Comparison of ENCODE assay signal across 11 cellular contexts in genomic region chr11:73320786-73321325, GRCh38. TPM values are rescaled to one million over a fixed set of nuclear protein-coding genes. Genes with fewer than 3 reads are reported as not detected.
A peak's percentile ranks its signal among the peaks of the same experiment; 100 is the strongest.
DNase-seq lines count a peak whose midpoint lies in the region; ATAC-seq, FAIRE-seq and TF ChIP-seq lines count a peak whose summit lies in the region.
"Had no signal": no experiment of that assay in that cellular context is flagged by ENCODE, and none has a peak within 500 bp of the region (broad histone marks: within the 10 kb centered on the region; RNA-seq: fewer than 3 reads in every experiment).

No MANE protein-coding gene starts in this region.

- H3K36me3 ChIP-seq in SK-N-SH (replicated peaks in 1 of 2; ENCODE audit: control insufficient read depth in 1 of 2, insufficient read depth in 2 of 2, low read length in 1 of 2) (peaks cover 0 to 11% of the 10 kb centered on the region in 2 experiments), H1 (ENCODE audit: control insufficient read depth in 2 of 4, insufficient read depth in 4 of 4, low read length in 3 of 4) (no peaks in the 10 kb centered on the region), muscle layer of duodenum (ENCODE audit: control insufficient read depth in 1 of 2, insufficient read depth in 2 of 2, low read length in 2 of 2) (no peaks in the 10 kb centered on the region), transverse colon (no peaks in the 10 kb centered on the region)

- H2BK5ac ChIP-seq in H1 (ENCODE audit: low read depth, low read length) = no peak overlapping the region

- DNase-seq in SK-N-SH (no peak), H1 (ENCODE audit: low read depth in 1 of 2, low spot score in 2 of 2) (no peak), transverse colon (no peak), GM10248 (ENCODE audit: extremely low spot score) (no peak), iPS-NIHi7 (ENCODE audit: extremely low spot score) (no peak)
- DNase-seq: activated CD4-positive, alpha-beta T cell treated with anti-CD3 and anti-CD28 coated beads, Interleukin-2, amount 50 U/mL, for 1 hour; activated naive CD4-positive, alpha-beta T cell treated with anti-CD3 and anti-CD28 coated beads, Interleukin-2, amount 50 U/mL, for 16 hours had no signal

- TF ChIP-seq CTCF in SK-N-SH (IDR thresholded peaks at IDR 0.05) = no peak
- TF ChIP-seq CTCF in H1 (IDR thresholded peaks at IDR 0.05; ENCODE audit: control extremely low read depth in 1 of 3, insufficient read depth in 1 of 3, low read depth in 1 of 3, low read length in 3 of 3) = no peak
- TF ChIP-seq CTCF in transverse colon (IDR thresholded peaks at IDR 0.05) = no peak
- no peak for TF ChIP-seq CTCF in GM10248 (IDR thresholded peaks at IDR 0.05; ENCODE audit: control extremely low read depth, extremely low read depth, low read depth, missing control alignments)

- no peak overlapping the region for H3K18ac ChIP-seq in H1 (ENCODE audit: extremely low read depth, low read length)

- H3K23me2 ChIP-seq in H1 (ENCODE audit: low read depth, low read length) = no peaks in the 10 kb centered on the region

- ATAC-seq in SK-N-SH treated with all-trans-retinoic acid at 6 μM for 48 hours (no peak), GM19452 (IDR thresholded peaks at IDR 0.05; ENCODE audit: unreplicated experiment) (no peak)

- no peak overlapping the region for H4K5ac ChIP-seq in H1 (ENCODE audit: insufficient read length, low read depth, low read length)

- peaks cover 75 to 85% of the 10 kb centered on the region in 2 experiments for H3K4me1 ChIP-seq in SK-N-SH (ENCODE audit: control insufficient read depth in 1 of 2, insufficient read depth in 2 of 2, low read depth in 1 of 2, low read length in 1 of 2)
- peaks cover 15 to 28% (median 20%) of the 10 kb centered on the region in 4 experiments for H3K4me1 ChIP-seq in H1 (replicated peaks in 1 of 4; ENCODE audit: control insufficient read depth in 3 of 4, insufficient read depth in 4 of 4, low read length in 3 of 4)
- H3K4me1 ChIP-seq in muscle layer of duodenum (ENCODE audit: control insufficient read depth in 1 of 2, insufficient read depth in 2 of 2, low read length in 2 of 2) = peaks cover 46 to 98% of the 10 kb centered on the region in 2 donors
- H3K4me1 ChIP-seq in transverse colon = peaks cover 59 to 83% (median 67%) of the 10 kb centered on the region in 4 donors

- H2BK120ac ChIP-seq in H1 (replicated peaks; ENCODE audit: low read depth, low read length) = no peak overlapping the region

- no peak overlapping the region for H2BK20ac ChIP-seq in H1 (ENCODE audit: low read length)

- TF ChIP-seq POLR2A in H1 (IDR thresholded peaks at IDR 0.05; ENCODE audit: control extremely low read depth in 1 of 2, low read depth in 2 of 2, low read length in 2 of 2) (no peak), transverse colon (IDR thresholded peaks at IDR 0.05) (no peak)

- POLR2A ChIA-PET in SK-N-SH (lab: Yijun Ruan, JAX) (no interaction called here), H1 (lab: Charles Lee; ENCODE audit: partially characterized antibody) (interaction anchor here (0.7 to 1.1 kb wide), 3 partner anchors 10 to 722 kb away, joined by 3 read pairs; partner anchors contain the start of gene ARHGEF17), GM10248 (lab: Yijun Ruan, JAX) (no interaction called here)

- no peaks in the 10 kb centered on the region for H3K9me2 ChIP-seq in SK-N-SH

- no peak overlapping the region for H4K8ac ChIP-seq in H1 (ENCODE audit: extremely low read depth, insufficient read depth, low read length)

- TF ChIP-seq EP300 in SK-N-SH (IDR thresholded peaks at IDR 0.05; ENCODE audit: borderline replicate concordance in 1 of 2, low read depth in 1 of 2, low read length in 1 of 2) (no peak), H1 (IDR thresholded peaks at IDR 0.05; ENCODE audit: borderline replicate concordance in 1 of 2, low read depth in 2 of 2, low read length in 2 of 2) (no peak), transverse colon (IDR thresholded peaks at IDR 0.05; ENCODE audit: low read depth) (no peak)

- peaks cover 98% of the 10 kb centered on the region for H3K79me2 ChIP-seq in SK-N-SH (ENCODE audit: insufficient read depth)
- no peaks in the 10 kb centered on the region for H3K79me2 ChIP-seq in H1 (ENCODE audit: control insufficient read depth in 1 of 2, insufficient read depth in 2 of 2, low read length in 2 of 2)

- WGBS in SK-N-SH (ENCODE audit: low lambda C conversion rate) = 59% methylated on average over 6 of the region's 6 CpGs
- WGBS in H1 (ENCODE audit: extremely low coverage in 1 of 2, insufficient coverage in 1 of 2, insufficient read length in 1 of 2, insufficient replicate concordance in 2 of 2, low coverage in 1 of 2, low lambda C conversion rate in 2 of 2, missing lambda C conversion rate in 1 of 2), 2 experiments = 73% methylated on average over 6 of the region's 6 CpGs; no CpG with 5 or more reads in 1 of the 2 experiments
- WGBS in transverse colon (ENCODE audit: low coverage in 1 of 2), 2 donors = 56 to 69% methylated on average over 1 to 6 of the region's 6 CpGs

- H3K27me3 ChIP-seq in SK-N-SH (ENCODE audit: insufficient read depth) (no peaks in the 10 kb centered on the region), H1 (replicated peaks in 1 of 4; ENCODE audit: control insufficient read depth in 3 of 4, extremely low read depth in 1 of 4, insufficient read depth in 3 of 4, low read length in 3 of 4) (peaks cover 0 to 4% (median 4%) of the 10 kb centered on the region in 4 experiments; a peak in 3 of 7 replicates), muscle layer of duodenum (ENCODE audit: low read depth, low read length) (no peaks in the 10 kb centered on the region), transverse colon (no peaks in the 10 kb centered on the region)

- H4K20me1 ChIP-seq in SK-N-SH (ENCODE audit: insufficient read depth) (peaks cover 34% of the 10 kb centered on the region), H1 (replicated peaks in 1 of 2; ENCODE audit: control insufficient read depth in 1 of 2, insufficient read depth in 2 of 2, low read length in 2 of 2) (peaks cover 8 to 11% of the 10 kb centered on the region in 2 experiments)

- intact Hi-C loops in transverse colon (cut with DNase I; ENCODE audit: low total_unique reads) = no loop called here

- TF ChIP-seq RAD21 in SK-N-SH (IDR thresholded peaks at IDR 0.05; ENCODE audit: low read length) = no peak
- TF ChIP-seq RAD21 in H1 (IDR thresholded peaks at IDR 0.05 in 1 of 2, conservative IDR thresholded peaks at IDR 0.05 in 1 of 2; ENCODE audit: low read depth in 2 of 2, low read length in 2 of 2) = no peak

- H3K27ac ChIP-seq in SK-N-SH (ENCODE audit: low read depth in 2 of 2, low read length in 1 of 2) (peak overlapping the region; percentile 92 to 98), H1 (ENCODE audit: low read depth, low read length) (no peak overlapping the region), muscle layer of duodenum (ENCODE audit: low read length) (peak overlapping the region; percentile 75), transverse colon (peak overlapping the region; percentile 95 to 99 (median 95))

- no peak for FAIRE-seq in H1 (lab: Jason Lieb, UNC)
- FAIRE-seq: A204.1 had no signal

- H2AFZ ChIP-seq in SK-N-SH (ENCODE audit: low read depth) (no peak overlapping the region), H1 (ENCODE audit: low read length) (no peak overlapping the region)

- peak overlapping the region; percentile 53; the same call in 1 of the 2 replicates for H2AK5ac ChIP-seq in H1 (ENCODE audit: low read depth, low read length)

- peaks cover 50% of the 10 kb centered on the region for H3F3A ChIP-seq in SK-N-SH (replicated peaks; ENCODE audit: insufficient read depth)

- CTCF ChIA-PET in SK-N-SH (lab: Yijun Ruan, JAX) (interaction anchor here (0.6 to 17.6 kb wide), 6 partner anchors 11 to 90 kb away, joined by 3 to 395 read pairs (median 3); partner anchors contain the start of gene ARHGEF17), H1 (lab: Charles Lee; ENCODE audit: partially characterized antibody) (interaction anchor here (0.7 to 25.1 kb wide), 11 partner anchors 9 to 380 kb away, joined by 3 to 383 read pairs (median 4); partner anchors contain the start of gene ARHGEF17), GM10248 (lab: Yijun Ruan, JAX) (interaction anchor here (2.7 to 13.4 kb wide), 4 partner anchors 13 to 32 kb away, joined by 11 to 302 read pairs (median 86); partner anchors contain the start of gene ARHGEF17)

- H3K79me1 ChIP-seq in H1 (ENCODE audit: low read depth, low read length) = 0 out of 2 replicates have a peak, but pooled peaks cover 3% of the 10 kb centered on the region

- no peak overlapping the region for H3K4ac ChIP-seq in H1 (replicated peaks; ENCODE audit: insufficient read length, low read depth, low read length)

- no peak overlapping the region for H2BK15ac ChIP-seq in H1 (ENCODE audit: low read length)

- H2BK12ac ChIP-seq in H1 (ENCODE audit: low read depth, low read length) = peak overlapping the region; percentile 75; the same call in 1 of the 2 replicates

- no peak overlapping the region for H3K56ac ChIP-seq in H1 (replicated peaks; ENCODE audit: insufficient read length, low read depth, low read length)

- no peaks in the 10 kb centered on the region for H3K9me3 ChIP-seq in SK-N-SH
- no peaks in the 10 kb centered on the region for H3K9me3 ChIP-seq in H1 (ENCODE audit: insufficient read depth in 2 of 2, low read depth in 1 of 2, low read length in 1 of 2)
- H3K9me3 ChIP-seq in muscle layer of duodenum (ENCODE audit: control insufficient read depth in 1 of 2, low read length in 2 of 2) = no peaks in the 10 kb centered on the region
- H3K9me3 ChIP-seq in transverse colon = no peaks in the 10 kb centered on the region

- H3K4me3 ChIP-seq in SK-N-SH (ENCODE audit: low read depth in 2 of 2, low read length in 1 of 2) (no peak overlapping the region), H1 (ENCODE audit: extremely low read depth in 1 of 4, insufficient read depth in 2 of 4, low read depth in 3 of 4, low read length in 4 of 4) (no peak overlapping the region), muscle layer of duodenum (ENCODE audit: low read depth in 1 of 2, low read length in 2 of 2) (peak overlapping the region in 1 of 2 donors; percentile 18), transverse colon (no peak overlapping the region)

- no peak overlapping the region for H3K23ac ChIP-seq in H1 (ENCODE audit: insufficient read length)

- peak overlapping the region; percentile 65; the same call in 1 of the 2 replicates for H3K9ac ChIP-seq in SK-N-SH
- no peak overlapping the region for H3K9ac ChIP-seq in H1 (replicated peaks in 1 of 4; ENCODE audit: extremely low read depth in 1 of 4, low read depth in 3 of 4, low read length in 3 of 4)

- in situ Hi-C loops in transverse colon (cut with MboI; ENCODE audit: low pct_ligation_motif_present in 1 of 4, low pct_unique_long_range_greater_than_20kb in 1 of 4, low sequenced_read_pairs in 3 of 4) = no loop called here

- no peak overlapping the region for H4K91ac ChIP-seq in H1 (replicated peaks; ENCODE audit: insufficient read length, low read length)

- H3K4me2 ChIP-seq in SK-N-SH (peak overlapping the region; percentile 75), H1 (ENCODE audit: insufficient read depth in 1 of 2, low read depth in 2 of 2, low read length in 2 of 2) (no peak overlapping the region; a peak in 1 of 4 replicates)

- no peak overlapping the region for H3K14ac ChIP-seq in H1 (ENCODE audit: insufficient read length)

RNA-seq across cellular contexts. Expression of gene ARHGEF17, which starts 12.8 kb away (rescaled TPM):
- polyA plus RNA-seq in SK-N-SH (2012; rRNA removed) = 45.9 and 48.4 TPM in 2 replicates
- 8.0 and 13.3 TPM in 2 replicates for polyA plus RNA-seq in SK-N-SH (2012; cell fraction: cytosol; rRNA removed)
- polyA plus RNA-seq in SK-N-SH (2012; cell fraction: nucleus; rRNA removed) = 273 and 324 TPM in 2 replicates
- total RNA-seq in H1 (2021; fragmentation: NEBNext Ultra II Directional; extraction: Animal tissue kit (Norgen Biotek cat#: 25700)) = 12.9 and 14.6 TPM in 2 replicates
- polyA plus RNA-seq in H1 (2011; rRNA removed) = 11.3 and 23.4 TPM in 2 replicates
- polyA plus RNA-seq in H1 (2011; cell fraction: cytosol; rRNA removed) = 12.4 TPM
- 65.2 TPM for polyA plus RNA-seq in H1 (2011; cell fraction: nucleus; rRNA removed)
- 5.6 to 10.8 TPM (median 10.0 TPM) in 4 replicates for polyA plus RNA-seq in H1 (2012, experiment 1 of 2)
- polyA plus RNA-seq in H1 (2012, experiment 2 of 2) = 7.7 TPM
- 5.6 TPM for polyA plus RNA-seq in H1 (2013, experiment 1 of 2)
- polyA plus RNA-seq in H1 (2013, experiment 2 of 2) = 5.2 TPM
- 15.5 and 17.0 TPM in 2 replicates for polyA minus RNA-seq in H1 (2011; rRNA and poly(A)+ RNA removed)
- polyA minus RNA-seq in H1 (2011; cell fraction: cytosol; rRNA and poly(A)+ RNA removed) = 26.9 TPM
- polyA minus RNA-seq in H1 (2011; cell fraction: nucleus; rRNA and poly(A)+ RNA removed) = 34.7 TPM
- total RNA-seq in transverse colon = 10 to 100 TPM; 12.0 to 44.9 (median 27.1) TPM

RNA-seq across cellular contexts. Expression of gene P2RY6, which starts 48.7 kb away (rescaled TPM):
- 0.15 and 0.16 TPM in 2 replicates for polyA plus RNA-seq in SK-N-SH (2012; rRNA removed)
- polyA plus RNA-seq in SK-N-SH (2012; cell fraction: cytosol; rRNA removed) = 0.09 and 0.31 TPM in 2 replicates
- 0.26 and 0.27 TPM in 2 replicates for polyA plus RNA-seq in SK-N-SH (2012; cell fraction: nucleus; rRNA removed)
- total RNA-seq in H1 (2021; fragmentation: NEBNext Ultra II Directional; extraction: Animal tissue kit (Norgen Biotek cat#: 25700)) = not detected in 2 replicates
- polyA plus RNA-seq in H1 (2011; rRNA removed) = 0.15 and 0.20 TPM in 2 replicates
- polyA plus RNA-seq in H1 (2011; cell fraction: cytosol; rRNA removed) = 0.26 TPM
- polyA plus RNA-seq in H1 (2011; cell fraction: nucleus; rRNA removed) = 0.13 TPM
- polyA plus RNA-seq in H1 (2012, experiment 1 of 2) = 0.09 to 0.11 TPM in 2 of 4 replicates, not detected in the others
- polyA plus RNA-seq in H1 (2012, experiment 2 of 2) = not detected
- 0.18 TPM for polyA plus RNA-seq in H1 (2013, experiment 1 of 2)
- 0.07 TPM for polyA plus RNA-seq in H1 (2013, experiment 2 of 2)
- polyA minus RNA-seq in H1 (2011; rRNA and poly(A)+ RNA removed) = 0.17 and 0.32 TPM in 2 replicates
- not detected for polyA minus RNA-seq in H1 (2011; cell fraction: cytosol; rRNA and poly(A)+ RNA removed)
- polyA minus RNA-seq in H1 (2011; cell fraction: nucleus; rRNA and poly(A)+ RNA removed) = not detected
- 1 to 10 TPM in 3 of 4 donors, not detected in 1; 1.1 to 1.6 (median 1.4) TPM for total RNA-seq in transverse colon

RNA-seq across cellular contexts. Expression of gene RELT, which starts 55.3 kb away (rescaled TPM):
- polyA plus RNA-seq in SK-N-SH (2012; rRNA removed) (4.3 and 5.5 TPM in 2 replicates), H1 (2011; rRNA removed) (3.4 and 4.4 TPM in 2 replicates)
- 1.9 and 2.5 TPM in 2 replicates for polyA plus RNA-seq in SK-N-SH (2012; cell fraction: cytosol; rRNA removed)
- 12.2 and 12.5 TPM in 2 replicates for polyA plus RNA-seq in SK-N-SH (2012; cell fraction: nucleus; rRNA removed)
- total RNA-seq in H1 (2021; fragmentation: NEBNext Ultra II Directional; extraction: Animal tissue kit (Norgen Biotek cat#: 25700)) = 5.3 and 5.7 TPM in 2 replicates
- 4.2 TPM for polyA plus RNA-seq in H1 (2011; cell fraction: cytosol; rRNA removed)
- polyA plus RNA-seq in H1 (2011; cell fraction: nucleus; rRNA removed) = 12.1 TPM
- 2.3 to 5.2 TPM (median 4.2 TPM) in 4 replicates for polyA plus RNA-seq in H1 (2012, experiment 1 of 2)
- 3.3 TPM for polyA plus RNA-seq in H1 (2012, experiment 2 of 2)
- 4.5 TPM for polyA plus RNA-seq in H1 (2013, experiment 1 of 2)
- polyA plus RNA-seq in H1 (2013, experiment 2 of 2) = 4.2 TPM
- 2.4 TPM in 2 replicates for polyA minus RNA-seq in H1 (2011; rRNA and poly(A)+ RNA removed)
- 4.7 TPM for polyA minus RNA-seq in H1 (2011; cell fraction: cytosol; rRNA and poly(A)+ RNA removed)
- polyA minus RNA-seq in H1 (2011; cell fraction: nucleus; rRNA and poly(A)+ RNA removed) = 6.6 TPM
- total RNA-seq in transverse colon = 10 to 100 TPM in 1 of 4 donors, 1 to 10 TPM in 3; 2.0 to 10.1 (median 6.1) TPM
